ENCODE assay signal across 19 cellular contexts in the genomic region with DNA sequence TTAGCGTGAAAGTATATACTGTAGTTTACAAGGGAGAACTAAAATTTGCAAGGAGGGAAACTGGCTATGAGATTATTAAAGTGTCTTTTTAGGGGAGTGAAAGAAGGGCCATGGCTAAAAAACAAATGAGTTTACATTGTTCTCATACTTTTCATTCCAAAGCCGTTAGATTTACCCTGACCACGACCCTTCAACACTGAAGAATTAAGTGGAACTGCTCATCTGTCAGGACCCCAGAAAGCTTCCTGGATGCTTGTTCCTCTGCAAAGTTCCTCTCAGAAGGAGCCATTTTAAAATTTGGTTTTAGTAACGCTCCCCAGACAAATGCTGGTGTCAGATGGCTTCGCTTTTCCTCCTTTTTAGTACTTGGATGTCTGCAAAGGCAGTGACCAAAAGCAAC.
DNase-seq lines count a peak whose midpoint lies in the region; ATAC-seq and TF ChIP-seq lines count a peak whose summit lies in the region.
"Had no signal": no experiment of that assay in that cellular context is flagged by ENCODE, and none has a peak within 500 bp of the region (broad histone marks: within the 10 kb centered on the region; RNA-seq: fewer than 3 reads in every experiment).

No MANE protein-coding gene starts in this region.

- H2AFZ ChIP-seq in MM.1S (ENCODE audit: low read length), result no peak overlapping the region

- peaks cover 16% of the 10 kb centered on the region for H3K4me1 Mint-ChIP-seq in chondrocyte (ENCODE audit: low read depth)
- H3K4me1 Mint-ChIP-seq: activated CD4-positive, alpha-beta memory T cell treated with anti-CD3 and anti-CD28 coated beads, Interleukin-2, amount 10 ng/mL, durations not matched to agents 7 days and 5 days had no signal

- 56% methylated on average over 5 of the region's 5 CpGs for WGBS in HUES64

- H3K4me3 ChIP-seq in AG10803 (ENCODE audit: low read length), result no peak overlapping the region
- no peak overlapping the region for H3K4me3 ChIP-seq in HUES64 (ENCODE audit: low read length)
- H3K4me3 ChIP-seq in MM.1S (ENCODE audit: low read length), result no peak overlapping the region
- no peak overlapping the region for H3K4me3 ChIP-seq in mucosa of descending colon
- H3K4me3 ChIP-seq: coronary artery, upper lobe of right lung had no signal

- H3K4me2 ChIP-seq in MM.1S (ENCODE audit: low read depth, low read length), result no peak overlapping the region

- no peaks in the 10 kb centered on the region for H3K79me2 ChIP-seq in MM.1S (ENCODE audit: low read length)

- H3K4me3 Mint-ChIP-seq in chondrocyte (ENCODE audit: unreplicated experiment), result no peak overlapping the region
- H3K4me3 Mint-ChIP-seq: activated CD4-positive, alpha-beta memory T cell treated with anti-CD3 and anti-CD28 coated beads, Interleukin-2, amount 10 ng/mL, durations not matched to agents 7 days and 5 days; activated T-helper 1 cell treated with anti-CD3 and anti-CD28 coated beads, Interleukin-12 subunit alpha, Interleukin-12 subunit beta, Interleukin-2, Interleukin-4 antibody, amounts not matched to agents 30 ng/mL and 10 ng/mL and 1 ng/mL, durations not matched to agents 14 hours and 24 hours and 36 hours; stimulated activated naive CD8-positive, alpha-beta T cell treated with anti-CD3 and anti-CD28 coated beads, Interleukin-15, Interleukin-2, amounts not matched to agents 100 ng/mL and 50 ng/mL, for 24 hours had no signal

- H3K9ac ChIP-seq in HUES64 (ENCODE audit: low read depth, low read length) (no peak overlapping the region), MM.1S (ENCODE audit: low read length) (no peak overlapping the region)

- peak; percentile 36 for DNase-seq in AG10803 (ENCODE audit: low read depth)
- DNase-seq in chondrocyte (ENCODE audit: low spot score), result no peak
- DNase-seq in myocyte (ENCODE audit: low read depth), result peak; percentile 45
- no peak for DNase-seq in MM.1S
- no peak for DNase-seq in mucosa of descending colon
- DNase-seq in SHP77 treated with DMSO at 0.1 percent for 48 hours (lab: John Stamatoyannopoulos, UW), result no peak
- DNase-seq: activated CD4-positive, alpha-beta memory T cell treated with anti-CD3 and anti-CD28 coated beads, Interleukin-2, amount 10 ng/mL, durations not matched to agents 7 days and 5 days; amniotic stem cell; Karpas-422; NCI-H1694; NCI-H510A treated with DMSO at 0.1 percent for 48 hours; posterior cingulate gyrus; stimulated activated CD4-positive, alpha-beta T cell treated with anti-CD3 and anti-CD28 coated beads, Interleukin-12 subunit alpha, Interleukin-12 subunit beta, amount 100 ng/mL, for 4 hours; upper lobe of right lung had no signal

- TF ChIP-seq CTCF in AG10803 (conservative IDR thresholded peaks at IDR 0.05; ENCODE audit: low read length) (no peak), chondrocyte (IDR thresholded peaks at IDR 0.05) (no peak), MM.1S (IDR thresholded peaks at IDR 0.05; ENCODE audit: low read length) (no peak), mucosa of descending colon (IDR thresholded peaks at IDR 0.05) (no peak)

- intact Hi-C loops in mucosa of descending colon (cut with DNase I, micrococcal nuclease), result no loop called here

- H3K27ac ChIP-seq in HUES64 (ENCODE audit: low read depth, low read length) (peak overlapping the region; percentile 26; the same call in 1 of the 2 replicates), MM.1S (ENCODE audit: low read length) (no peak overlapping the region)
- H3K27ac ChIP-seq: coronary artery, upper lobe of right lung had no signal

- no peaks in the 10 kb centered on the region for H3K27me3 Mint-ChIP-seq in chondrocyte (ENCODE audit: low read depth)
- H3K27me3 Mint-ChIP-seq: stimulated activated naive CD8-positive, alpha-beta T cell treated with anti-CD3 and anti-CD28 coated beads, Interleukin-15, Interleukin-2, amounts not matched to agents 100 ng/mL and 50 ng/mL, for 24 hours had no signal

- no peaks in the 10 kb centered on the region for H3K9me3 Mint-ChIP-seq in chondrocyte (ENCODE audit: low read depth)
- H3K9me3 Mint-ChIP-seq: activated CD4-positive, alpha-beta memory T cell treated with anti-CD3 and anti-CD28 coated beads, Interleukin-2, amount 10 ng/mL, durations not matched to agents 7 days and 5 days; activated T-helper 1 cell treated with anti-CD3 and anti-CD28 coated beads, Interleukin-12 subunit alpha, Interleukin-12 subunit beta, Interleukin-2, Interleukin-4 antibody, amounts not matched to agents 30 ng/mL and 10 ng/mL and 1 ng/mL, durations not matched to agents 14 hours and 24 hours and 36 hours; stimulated activated naive CD8-positive, alpha-beta T cell treated with anti-CD3 and anti-CD28 coated beads, Interleukin-15, Interleukin-2, amounts not matched to agents 100 ng/mL and 50 ng/mL, for 24 hours had no signal

- H4K20me1 ChIP-seq in MM.1S (ENCODE audit: insufficient read depth, low read length), result no peaks in the 10 kb centered on the region

- H3F3A ChIP-seq in MM.1S (ENCODE audit: insufficient read depth, low read length), result no peaks in the 10 kb centered on the region

- H3K27me3 ChIP-seq in HUES64 (ENCODE audit: insufficient read depth, low read length) (no peaks in the 10 kb centered on the region), MM.1S (replicated peaks; ENCODE audit: insufficient read depth, low read length) (peaks cover 10% of the 10 kb centered on the region; the same call in 1 of the 2 replicates)
- H3K27me3 ChIP-seq: upper lobe of right lung had no signal

- no peaks in the 10 kb centered on the region for H3K36me3 Mint-ChIP-seq in chondrocyte (ENCODE audit: low read depth)

- no peaks in the 10 kb centered on the region for H3K9me3 ChIP-seq in HUES64 (ENCODE audit: insufficient read depth, low read depth, low read length)
- no peaks in the 10 kb centered on the region for H3K9me3 ChIP-seq in MM.1S (replicated peaks; ENCODE audit: insufficient read depth, low read length)
- no peaks in the 10 kb centered on the region for H3K9me3 ChIP-seq in mucosa of descending colon
- H3K9me3 ChIP-seq: upper lobe of right lung had no signal

- H3K27ac Mint-ChIP-seq in chondrocyte (ENCODE audit: unreplicated experiment), result peak overlapping the region; percentile 24
- H3K27ac Mint-ChIP-seq: activated CD4-positive, alpha-beta memory T cell treated with anti-CD3 and anti-CD28 coated beads, Interleukin-2, amount 10 ng/mL, durations not matched to agents 7 days and 5 days; activated T-helper 1 cell treated with anti-CD3 and anti-CD28 coated beads, Interleukin-12 subunit alpha, Interleukin-12 subunit beta, Interleukin-2, Interleukin-4 antibody, amounts not matched to agents 30 ng/mL and 10 ng/mL and 1 ng/mL, durations not matched to agents 14 hours and 24 hours and 36 hours; stimulated activated naive CD8-positive, alpha-beta T cell treated with anti-CD3 and anti-CD28 coated beads, Interleukin-15, Interleukin-2, amounts not matched to agents 100 ng/mL and 50 ng/mL, for 24 hours had no signal

- H3K4me1 ChIP-seq in HUES64 (ENCODE audit: insufficient read depth, low read length), result peaks cover 24% of the 10 kb centered on the region
- no peaks in the 10 kb centered on the region for H3K4me1 ChIP-seq in MM.1S (ENCODE audit: low read length)
- no peaks in the 10 kb centered on the region for H3K4me1 ChIP-seq in mucosa of descending colon (ENCODE audit: low read depth)
- H3K4me1 ChIP-seq: upper lobe of right lung had no signal

- no peaks in the 10 kb centered on the region for H3K36me3 ChIP-seq in HUES64 (ENCODE audit: insufficient read depth, low read length)
- H3K36me3 ChIP-seq in MM.1S (replicated peaks; ENCODE audit: insufficient read depth, low read length), result no peaks in the 10 kb centered on the region
- no peaks in the 10 kb centered on the region for H3K36me3 ChIP-seq in mucosa of descending colon (ENCODE audit: low read depth)
- H3K36me3 ChIP-seq: upper lobe of right lung had no signal

- no peaks in the 10 kb centered on the region for H3K9me2 ChIP-seq in MM.1S (replicated peaks; ENCODE audit: insufficient read depth, low read length)

- no peak for ATAC-seq in HG02759 (IDR thresholded peaks at IDR 0.05; ENCODE audit: unreplicated experiment)
- ATAC-seq in mucosa of descending colon, result no peak
- ATAC-seq: upper lobe of right lung had no signal

Comparison
In these comparisons a context has a peak if more than half of its experiments do, and no peak if none do; other contexts are left out.
1. DNase-seq: peak in AG10803 (single experiment) and myocyte (single experiment); none in chondrocyte (single experiment), MM.1S (single experiment), mucosa of descending colon (0 of 3) and SHP77 treated with DMSO at 0.1 percent for 48 hours (single experiment).